21 cellular contexts compared by ENCODE assay signal in genomic region chr12:80188566-80188965, GRCh38.
DNase-seq lines count a peak whose midpoint lies in the region; ATAC-seq, FAIRE-seq and TF ChIP-seq lines count a peak whose summit lies in the region.
"Had no signal": no experiment of that assay in that cellular context is flagged by ENCODE, and none has a peak within 500 bp of the region (broad histone marks: within the 10 kb centered on the region; RNA-seq: fewer than 3 reads in every experiment).

No MANE protein-coding gene starts in this region.

- H3K79me2 ChIP-seq in astrocyte (ENCODE audit: insufficient read depth, low read length) (no peaks in the 10 kb centered on the region), PC-3 (ENCODE audit: low read length) (no peaks in the 10 kb centered on the region)

- no peaks in the 10 kb centered on the region for H3K9me3 Mint-ChIP-seq in astrocyte (ENCODE audit: unreplicated experiment)
- H3K9me3 Mint-ChIP-seq in nephron: no peaks in the 10 kb centered on the region
- H3K9me3 Mint-ChIP-seq: naive thymus-derived CD8-positive, alpha-beta T cell had no signal

- ATAC-seq in PC-3 (no peak), GM18861 (IDR thresholded peaks at IDR 0.05; ENCODE audit: unreplicated experiment) (no peak)
- ATAC-seq: naive thymus-derived CD8-positive, alpha-beta T cell; T-helper 17 cell had no signal

- H4K20me1 ChIP-seq in astrocyte (ENCODE audit: insufficient read depth, low read length) (no peaks in the 10 kb centered on the region), PC-3 (ENCODE audit: low read length) (no peaks in the 10 kb centered on the region)

- H3K9me2 ChIP-seq in PC-3 (replicated peaks; ENCODE audit: low read length): no peaks in the 10 kb centered on the region

- no peak overlapping the region for H3K4me3 Mint-ChIP-seq in astrocyte (ENCODE audit: unreplicated experiment)
- peak overlapping the region in 1 of 3 experiments; percentile 3 for H3K4me3 Mint-ChIP-seq in nephron
- H3K4me3 Mint-ChIP-seq: naive thymus-derived CD8-positive, alpha-beta T cell; T-helper 17 cell had no signal

- no peak overlapping the region for H3K27ac Mint-ChIP-seq in astrocyte (ENCODE audit: unreplicated experiment)
- peak overlapping the region in 2 of 3 experiments; percentile 83 to 87 for H3K27ac Mint-ChIP-seq in nephron
- H3K27ac Mint-ChIP-seq: T-helper 17 cell had no signal

- no peaks in the 10 kb centered on the region for H3K9me3 ChIP-seq in AG04450 (ENCODE audit: control insufficient read depth, insufficient read depth, low read length)
- no peaks in the 10 kb centered on the region for H3K9me3 ChIP-seq in HEK293 (ENCODE audit: control insufficient read depth, insufficient read depth, low read depth, low read length)
- H3K9me3 ChIP-seq in astrocyte (ENCODE audit: insufficient read depth, low read depth, low read length): no peaks in the 10 kb centered on the region
- no peaks in the 10 kb centered on the region for H3K9me3 ChIP-seq in PC-3 (ENCODE audit: low read length)
- H3K9me3 ChIP-seq: breast epithelium, SJCRH30, thyroid gland had no signal

- H3K4me3 ChIP-seq in AG04450 (ENCODE audit: low read depth, low read length) (no peak overlapping the region), HEK293 (ENCODE audit: low read depth, low read length) (no peak overlapping the region), astrocyte (ENCODE audit: insufficient read depth, low read depth, low read length) (no peak overlapping the region), PC-3 (ENCODE audit: low read length) (no peak overlapping the region)
- H3K4me3 ChIP-seq: breast epithelium, PC-9, SJCRH30, skin epidermis, thyroid gland had no signal

- H3K36me3 Mint-ChIP-seq in astrocyte (ENCODE audit: low read depth, unreplicated experiment) (no peaks in the 10 kb centered on the region), nephron (ENCODE audit: low read depth) (no peaks in the 10 kb centered on the region)
- H3K36me3 Mint-ChIP-seq: naive thymus-derived CD8-positive, alpha-beta T cell had no signal

- peaks cover 21% of the 10 kb centered on the region for H3K4me1 Mint-ChIP-seq in astrocyte (ENCODE audit: low read depth, unreplicated experiment)
- H3K4me1 Mint-ChIP-seq in nephron: peaks cover 42% of the 10 kb centered on the region
- H3K4me1 Mint-ChIP-seq: T-helper 17 cell had no signal

- H2AFZ ChIP-seq in astrocyte (ENCODE audit: low read depth, low read length): no peak overlapping the region
- H2AFZ ChIP-seq in PC-3 (ENCODE audit: low read length): no peak overlapping the region
- H2AFZ ChIP-seq: PC-9 had no signal

- POLR2A ChIA-PET in AG04450 (lab: Yijun Ruan, JAX): interaction anchor here (0.5 kb wide), 1 partner anchor 424 kb away, joined by 5 read pairs; no protein-coding TSS in a partner anchor
- POLR2A ChIA-PET in HEK293 (lab: Yijun Ruan, JAX): interaction anchor here (1.0 kb wide), 1 partner anchor 254 kb away, joined by 3 read pairs; the partner anchor contains the start of gene PPP1R12A
- POLR2A ChIA-PET in PC-3 (lab: Charles Lee; ENCODE audit: unreplicated experiment): no interaction called here

- H3K4me1 ChIP-seq in HEK293 (ENCODE audit: control insufficient read depth, insufficient read depth, low read length) (peaks cover 16% of the 10 kb centered on the region), astrocyte (ENCODE audit: insufficient read depth, low read length) (peaks cover 30% of the 10 kb centered on the region), PC-3 (ENCODE audit: insufficient read depth, low read length) (peaks cover 18% of the 10 kb centered on the region)
- H3K4me1 ChIP-seq: breast epithelium had no signal

- H3K36me3 ChIP-seq in HEK293 (ENCODE audit: control insufficient read depth in 2 of 2, insufficient read depth in 1 of 2, low read length in 2 of 2) (no peaks in the 10 kb centered on the region), astrocyte (ENCODE audit: insufficient read depth, low read length) (no peaks in the 10 kb centered on the region), PC-3 (ENCODE audit: low read depth, low read length) (no peaks in the 10 kb centered on the region)
- H3K36me3 ChIP-seq: breast epithelium, SJCRH30, thyroid gland had no signal

- peak overlapping the region; percentile 84 for H3K27ac ChIP-seq in AG04450 (ENCODE audit: low read depth, low read length)
- H3K27ac ChIP-seq in HEK293 (ENCODE audit: extremely low read depth, low read depth, low read length): no peak overlapping the region
- peak overlapping the region; percentile 24 for H3K27ac ChIP-seq in astrocyte (ENCODE audit: low read depth, low read length)
- no peak overlapping the region for H3K27ac ChIP-seq in PC-3 (ENCODE audit: low read length)
- H3K27ac ChIP-seq: PC-9 had no signal

- H3F3A ChIP-seq in PC-3 (ENCODE audit: low read length, unreplicated experiment): no peaks in the 10 kb centered on the region

- BruUV-seq in PC-3 (replicated peaks; lab: Mats Ljungman, UMichigan): no TSS peak

- TF ChIP-seq CTCF in AG04450 (IDR thresholded peaks at IDR 0.05; ENCODE audit: low read depth, low read length): no peak
- no peak for TF ChIP-seq CTCF in HEK293 (tag by site-specific recombination; IDR thresholded peaks at IDR 0.05)
- TF ChIP-seq CTCF in astrocyte (IDR thresholded peaks at IDR 0.05; ENCODE audit: insufficient read depth, low read depth, low read length): no peak
- no peak for TF ChIP-seq CTCF in nephron (IDR thresholded peaks at IDR 0.05; ENCODE audit: unreplicated experiment in 3 of 3)
- no peak for TF ChIP-seq CTCF in PC-3 (conservative IDR thresholded peaks at IDR 0.05; ENCODE audit: low read depth, low read length)

- DNase-seq in AG04450 (ENCODE audit: low read depth, low spot score) (no peak), astrocyte (ENCODE audit: low read depth) (no peak), PC-3 (no peak), middle frontal gyrus (ENCODE audit: extremely low spot score, low spot score) (no peak)
- DNase-seq: activated CD4-positive, alpha-beta T cell treated with anti-CD3 and anti-CD28 coated beads, Interleukin-2, amount 50 U/mL, for 1 hour; activated CD8-positive, alpha-beta memory T cell treated with anti-CD3 and anti-CD28 coated beads, Interleukin-2, amount 50 U/mL, for 4 hours; kidney glomerular epithelial cell; MV-4-11; naive thymus-derived CD8-positive, alpha-beta T cell; PC-9; posterior cingulate gyrus; stimulated activated naive CD4-positive, alpha-beta T cell treated with Interleukin-2 at 50 U/mL for 16 hours; T-helper 17 cell; thyroid gland had no signal

- H3K4me2 ChIP-seq in astrocyte (ENCODE audit: low read length) (peak overlapping the region; percentile 7), PC-3 (ENCODE audit: low read length) (no peak overlapping the region)
- H3K4me2 ChIP-seq: PC-9 had no signal

- intact Hi-C loops in PC-3 (cut with micrococcal nuclease): loop anchor here (5.0 to 10.0 kb wide), 6 partner anchors 141 to 641 kb away; partner anchors contain the start of gene PAWR

- CTCF ChIA-PET in AG04450 (lab: Charles Lee) (interaction anchor here (1.1 to 1.5 kb wide), 3 partner anchors 81 to 302 kb away, joined by 3 to 4 read pairs (median 3); no protein-coding TSS in a partner anchor), HEK293 (lab: Yijun Ruan, JAX) (interaction anchor here (0.9 to 15.0 kb wide), 4 partner anchors 9 to 781 kb away, joined by 3 to 294 read pairs (median 41); no protein-coding TSS in a partner anchor), PC-3 (lab: Charles Lee) (interaction anchor here (0.6 kb wide), 1 partner anchor 498 kb away, joined by 3 read pairs; the partner anchor contains the start of gene PAWR)

- no peaks in the 10 kb centered on the region for H3K27me3 ChIP-seq in AG04450 (ENCODE audit: control insufficient read depth, insufficient read depth, low read length)
- no peaks in the 10 kb centered on the region for H3K27me3 ChIP-seq in astrocyte (ENCODE audit: insufficient read depth, low read length)
- no peaks in the 10 kb centered on the region for H3K27me3 ChIP-seq in PC-3 (ENCODE audit: low read length)
- H3K27me3 ChIP-seq: breast epithelium, SJCRH30, thyroid gland had no signal

- H3K9ac ChIP-seq in astrocyte (ENCODE audit: low read length) (no peak overlapping the region), PC-3 (ENCODE audit: low read length) (no peak overlapping the region)

- H3K27me3 Mint-ChIP-seq in astrocyte (ENCODE audit: low read depth, unreplicated experiment): no peaks in the 10 kb centered on the region
- H3K27me3 Mint-ChIP-seq in nephron (ENCODE audit: low read depth): no peaks in the 10 kb centered on the region

- FAIRE-seq in astrocyte (lab: Jason Lieb, UNC): no peak
- FAIRE-seq: frontal cortex had no signal

TF ChIP-seq in HEK293, 187 proteins besides CTCF, POLR2A, EP300 and RAD21:
- TF ChIP-seq WT1 (tag by site-specific recombination; IDR thresholded peaks at IDR 0.05): peak; percentile 57
- TF ChIP-seq ZFP69B (tag by site-specific recombination; IDR thresholded peaks at IDR 0.05): no peak

Comparison
In these comparisons a context has a peak if more than half of its experiments do, and no peak if none do; other contexts are left out.
1. H3K27ac ChIP-seq: peak in AG04450 (single experiment) and astrocyte (single experiment); none in HEK293 (single experiment) and PC-3 (single experiment).